In the genomic region with DNA sequence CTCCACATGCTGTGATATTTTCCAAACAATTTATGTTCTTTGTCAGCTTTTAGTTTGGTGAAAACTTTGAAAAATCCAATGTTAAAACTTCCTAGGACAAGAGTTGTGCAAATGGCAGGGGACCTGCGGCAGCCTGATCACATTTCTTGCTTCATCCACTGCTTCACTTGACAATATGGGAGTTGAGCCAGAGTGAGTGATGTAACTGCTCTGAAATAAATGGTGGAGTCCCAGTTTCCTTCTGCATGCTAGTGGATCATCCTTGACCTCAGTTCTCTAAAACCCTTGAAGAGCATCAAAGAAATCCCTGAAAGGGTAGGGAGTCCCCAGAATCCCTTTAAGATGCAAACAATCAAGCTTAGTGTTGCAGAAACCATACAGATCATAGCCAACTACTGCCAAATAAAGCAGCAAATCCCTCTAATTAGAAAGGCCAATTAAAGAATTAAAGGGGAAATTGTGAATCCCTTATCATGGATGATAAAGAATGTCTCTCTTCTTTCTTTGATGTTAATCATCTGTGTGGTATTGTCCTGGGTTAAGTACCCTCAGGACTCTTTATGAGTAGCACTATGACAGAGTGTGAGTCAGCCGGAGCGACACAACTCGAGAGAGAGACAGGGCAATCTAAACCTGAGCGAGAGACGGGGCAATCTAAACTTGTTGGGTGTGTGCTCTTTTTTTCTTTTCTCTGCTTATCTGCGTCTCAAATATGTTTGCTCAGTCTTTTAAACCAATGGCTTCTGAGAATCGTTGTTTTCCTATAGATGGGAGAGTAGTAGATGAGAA, we compare ENCODE assay signal across 2 cellular contexts.
TF ChIP-seq lines count a peak whose summit lies in the region.

No MANE protein-coding gene starts in this region.

TF ChIP-seq in HEK293, 187 proteins besides CTCF, POLR2A, EP300 and RAD21:
- TF ChIP-seq ZNF623 (tag by site-specific recombination; IDR thresholded peaks at IDR 0.05) (peak; percentile 25; the same call in 1 of the 2 replicates), ZNF26 (tag by site-specific recombination; IDR thresholded peaks at IDR 0.05) (no peak)

TF ChIP-seq in HepG2, 621 proteins besides CTCF, POLR2A, EP300 and RAD21:
- TF ChIP-seq HOMEZ (CRISPR knock-in tag; IDR thresholded peaks at IDR 0.05; ENCODE audit: low read depth): no peak
- TF ChIP-seq TCF7L2 (IDR thresholded peaks at IDR 0.05; ENCODE audit: low read depth, low read length): no peak
- TF ChIP-seq ARNT2 (CRISPR knock-in tag; IDR thresholded peaks at IDR 0.05; ENCODE audit: low read depth): no peak
- TF ChIP-seq TMF1 (CRISPR knock-in tag; IDR thresholded peaks at IDR 0.05; ENCODE audit: low read depth): no peak
- no peak for TF ChIP-seq ZNF615 (CRISPR knock-in tag; IDR thresholded peaks at IDR 0.05; ENCODE audit: borderline replicate concordance)
- TF ChIP-seq SETDB1 (CRISPR knock-in tag; IDR thresholded peaks at IDR 0.05; ENCODE audit: borderline replicate concordance): no peak
- no peak for TF ChIP-seq IRF2 (CRISPR knock-in tag; IDR thresholded peaks at IDR 0.05)
- TF ChIP-seq ZNF691 (CRISPR knock-in tag; IDR thresholded peaks at IDR 0.05; ENCODE audit: borderline replicate concordance, low read depth): no peak
- no peak for TF ChIP-seq MED1 (CRISPR knock-in tag; IDR thresholded peaks at IDR 0.05)
TF ChIP-seq in HepG2: peak in this region for 0.
